Comparison of ENCODE assay signal across 8 cellular contexts in the genomic region with DNA sequence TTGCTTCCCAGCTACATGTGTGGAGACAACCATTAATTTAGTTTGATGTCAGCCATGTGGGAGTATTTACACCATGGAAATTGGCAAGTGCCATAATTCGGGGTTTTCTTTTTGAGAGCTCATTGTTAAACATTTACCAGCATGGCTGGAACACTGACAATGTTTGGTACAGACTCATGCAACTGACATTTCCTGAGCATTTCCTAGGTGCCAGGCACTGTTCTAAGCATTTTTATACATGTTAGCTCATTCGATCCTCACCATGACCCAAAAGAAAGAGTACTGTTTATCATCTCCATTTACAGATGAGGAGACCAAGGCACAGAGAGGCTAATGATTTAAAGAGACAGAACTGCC.
DNase-seq lines count a peak whose midpoint lies in the region; ATAC-seq and TF ChIP-seq lines count a peak whose summit lies in the region.

No MANE protein-coding gene starts in this region.

- H3K4me3 ChIP-seq in left ventricle myocardium inferior (no peak overlapping the region), KMS-11 (IDR thresholded peaks at IDR 0.05; ENCODE audit: insufficient read depth, low read depth, low read length) (no peak overlapping the region), tibial artery (no peak overlapping the region)

- H3K27ac ChIP-seq in left ventricle myocardium inferior (replicated peaks) (peak overlapping the region; percentile 81), KMS-11 (no peak overlapping the region), epithelial cell of prostate (peak overlapping the region; percentile 99), tibial artery (peak overlapping the region; percentile 27 to 57)

- ATAC-seq in left ventricle myocardium superior, result no peak
- no peak for ATAC-seq in GM18873 (IDR thresholded peaks at IDR 0.05; ENCODE audit: low FRiP score, unreplicated experiment)

- no peaks in the 10 kb centered on the region for H3K79me2 ChIP-seq in KMS-11 (ENCODE audit: insufficient read depth, low read depth)

- intact Hi-C loops in left ventricle myocardium inferior (cut with micrococcal nuclease) (no loop called here), left ventricle myocardium superior (cut with micrococcal nuclease) (no loop called here), tibial artery (cut with DNase I; ENCODE audit: low total_unique reads) (no loop called here)

- H3K4me2 ChIP-seq in KMS-11, result 0 out of 2 replicates have a peak overlapping the region, but pooled peaks have one; percentile 13

- H3K36me3 ChIP-seq in left ventricle myocardium inferior, result no peaks in the 10 kb centered on the region
- H3K36me3 ChIP-seq in KMS-11 (ENCODE audit: insufficient read depth), result no peaks in the 10 kb centered on the region
- no peaks in the 10 kb centered on the region for H3K36me3 ChIP-seq in tibial artery

- peaks cover 34% of the 10 kb centered on the region for H3K4me1 ChIP-seq in left ventricle myocardium inferior
- H3K4me1 ChIP-seq in KMS-11 (ENCODE audit: low read depth, poor library complexity, severe bottlenecking), result peaks cover 14% of the 10 kb centered on the region
- peaks cover 0 to 56% (median 26%) of the 10 kb centered on the region in 4 donors for H3K4me1 ChIP-seq in tibial artery

- H4K20me1 ChIP-seq in KMS-11 (ENCODE audit: insufficient read depth), result no peaks in the 10 kb centered on the region

- H3K9me3 ChIP-seq in left ventricle myocardium inferior (replicated peaks), result no peaks in the 10 kb centered on the region
- H3K9me3 ChIP-seq in tibial artery, result peaks cover 0 to 4% (median 0%) of the 10 kb centered on the region in 3 donors

- DNase-seq in left ventricle myocardium inferior (no peak), left ventricle myocardium superior (no peak), epithelial cell of prostate (ENCODE audit: low read depth, low spot score) (no peak), tibial artery (no peak), SK-N-DZ (ENCODE audit: low spot score) (no peak), SHP77 treated with DMSO at 0.1 percent for 48 hours (lab: John Stamatoyannopoulos, UW) (no peak)

- no peak overlapping the region for H2AFZ ChIP-seq in KMS-11 (ENCODE audit: low read depth)

- TF ChIP-seq CTCF in left ventricle myocardium inferior (IDR thresholded peaks at IDR 0.05; ENCODE audit: borderline replicate concordance) (no peak), KMS-11 (conservative IDR thresholded peaks at IDR 0.05; ENCODE audit: low read depth, low read length) (no peak), tibial artery (IDR thresholded peaks at IDR 0.05) (no peak)

- H3K27me3 ChIP-seq in left ventricle myocardium inferior (ENCODE audit: low read depth) (peaks cover 70% of the 10 kb centered on the region), KMS-11 (ENCODE audit: insufficient read depth, low read depth) (peaks cover 7% of the 10 kb centered on the region; the same call in 1 of the 2 replicates), tibial artery (no peaks in the 10 kb centered on the region)

- H3K9ac ChIP-seq in KMS-11, result no peak overlapping the region
